ENCODE assay signal across 8 cellular contexts in the genomic region with DNA sequence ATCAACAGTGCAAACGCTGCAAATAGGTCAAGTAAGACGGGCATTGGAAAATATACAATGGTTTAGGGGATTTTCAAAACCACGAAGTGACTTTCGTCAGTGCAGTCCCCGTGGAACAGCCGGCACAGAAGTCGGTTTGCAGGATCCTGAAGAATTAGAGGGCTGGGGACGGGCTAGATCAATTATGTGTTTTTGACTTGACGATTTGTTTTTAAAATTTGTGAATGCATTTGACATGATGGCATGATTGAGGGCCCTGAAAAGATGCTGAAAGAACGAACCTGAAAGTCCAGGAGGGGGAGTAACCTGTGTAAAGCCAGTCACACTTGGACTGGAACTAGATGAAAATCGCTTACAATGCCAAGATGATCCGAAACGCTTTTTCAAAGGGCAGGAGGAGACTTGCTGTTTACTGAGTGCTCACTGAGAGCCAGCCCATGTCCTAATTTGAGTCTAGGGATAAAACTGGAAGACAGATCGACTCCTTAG. TPM values are rescaled to one million over a fixed set of nuclear protein-coding genes. Genes with fewer than 3 reads are reported as not detected.
DNase-seq lines count a peak whose midpoint lies in the region; ATAC-seq and TF ChIP-seq lines count a peak whose summit lies in the region.

No MANE protein-coding gene starts in this region.

- H3K4me1 Mint-ChIP-seq in activated CD8-positive, alpha-beta T cell treated with anti-CD3 and anti-CD28 coated beads for 36 hours (ENCODE audit: low read depth), result peaks cover 26% of the 10 kb centered on the region

- POLR2A ChIA-PET in activated CD8-positive, alpha-beta T cell treated with anti-CD3 and anti-CD28 coated beads for 36 hours (lab: Charles Lee), result interaction anchor here (0.7 to 1.2 kb wide), 3 partner anchors 8 to 241 kb away, joined by 3 to 5 read pairs (median 3); a partner anchor contains a TSS

- H3K4me1 ChIP-seq in heart right ventricle (peaks cover 0 to 27% (median 17%) of the 10 kb centered on the region in 9 donors), gastrocnemius medialis (peaks cover 0 to 10% of the 10 kb centered on the region in 2 donors)

- H3K27me3 ChIP-seq in heart right ventricle (no peaks in the 10 kb centered on the region), gastrocnemius medialis (no peaks in the 10 kb centered on the region)

- no peak for TF ChIP-seq POLR2A in gastrocnemius medialis (IDR thresholded peaks at IDR 0.05)

- H3K9me3 Mint-ChIP-seq in activated CD8-positive, alpha-beta T cell treated with anti-CD3 and anti-CD28 coated beads for 36 hours, result peaks cover 8% of the 10 kb centered on the region

- H3K27me3 Mint-ChIP-seq in activated CD8-positive, alpha-beta T cell treated with anti-CD3 and anti-CD28 coated beads for 36 hours, result peaks cover 2% of the 10 kb centered on the region

- in situ Hi-C loops in GM13977 (cut with MboI; ENCODE audit: low pct_unique_long_range_greater_than_20kb, low sequenced_read_pairs, unreplicated experiment) (no loop called here), gastrocnemius medialis (cut with MboI; ENCODE audit: low sequenced_read_pairs in 4 of 4) (no loop called here)

- H3K36me3 Mint-ChIP-seq in activated CD8-positive, alpha-beta T cell treated with anti-CD3 and anti-CD28 coated beads for 36 hours (ENCODE audit: low read depth), result peaks cover 7% of the 10 kb centered on the region

- peak; percentile 46 for DNase-seq in GM13977 (ENCODE audit: low spot score)
- peak; percentile 21 for DNase-seq in activated CD8-positive, alpha-beta T cell treated with anti-CD3 and anti-CD28 coated beads for 36 hours
- peak in 1 of 2 donors; percentile 15 for DNase-seq in heart right ventricle
- DNase-seq in gastrocnemius medialis, result no peak
- no peak for DNase-seq in dedifferentiated amniotic fluid mesenchymal stem cell (ENCODE audit: extremely low spot score)
- no peak for DNase-seq in NCI-H187 treated with DMSO at 0.1 percent for 48 hours (lab: John Stamatoyannopoulos, UW)
- DNase-seq in NCI-H1930 (lab: John Stamatoyannopoulos, UW), result no peak

- CTCF ChIA-PET in activated CD8-positive, alpha-beta T cell treated with anti-CD3 and anti-CD28 coated beads for 36 hours (lab: Charles Lee), result no interaction called here

- peak overlapping the region; percentile 28 to 96 (median 90) for H3K4me3 ChIP-seq in heart right ventricle
- H3K4me3 ChIP-seq in gastrocnemius medialis, result peak overlapping the region; percentile 72 to 95 (median 80)

- 25 to 28% methylated on average over 14 of the region's 14 CpGs for WGBS in heart right ventricle, 2 donors

- peak overlapping the region; percentile 50 for H3K27ac Mint-ChIP-seq in activated CD8-positive, alpha-beta T cell treated with anti-CD3 and anti-CD28 coated beads for 36 hours

- ATAC-seq in HG02981 (IDR thresholded peaks at IDR 0.05; ENCODE audit: unreplicated experiment), result peak; percentile 5
- peak; percentile 10 for ATAC-seq in activated CD8-positive, alpha-beta T cell treated with anti-CD3 and anti-CD28 coated beads for 36 hours
- peak in 5 of 8 donors; percentile 2 to 14 (median 4) for ATAC-seq in heart right ventricle
- ATAC-seq in gastrocnemius medialis, result peak; percentile 36

- peak overlapping the region; percentile 94 to 99 (median 97) for H3K27ac ChIP-seq in heart right ventricle
- H3K27ac ChIP-seq in gastrocnemius medialis, result peak overlapping the region; percentile 88 to 98 (median 92)

- intact Hi-C loops in activated CD8-positive, alpha-beta T cell treated with anti-CD3 and anti-CD28 coated beads for 36 hours (cut with micrococcal nuclease), result loop anchor here (5.0 kb wide), 1 partner anchor 77 kb away; a partner anchor contains a TSS
- intact Hi-C loops in heart right ventricle (cut with DNase I) (loop anchor here in 3 of 10 donors (5.0 to 10.0 kb wide), 2 partner anchors 75 to 77 kb away; a partner anchor contains a TSS), gastrocnemius medialis (cut with DNase I; ENCODE audit: low total_unique reads) (no loop called here)

- peak overlapping the region; percentile 69 for H3K4me3 Mint-ChIP-seq in activated CD8-positive, alpha-beta T cell treated with anti-CD3 and anti-CD28 coated beads for 36 hours

- TF ChIP-seq CTCF in GM13977 (IDR thresholded peaks at IDR 0.05; ENCODE audit: extremely low read depth, insufficient read depth, missing control alignments) (no peak), heart right ventricle (IDR thresholded peaks at IDR 0.05) (no peak), gastrocnemius medialis (IDR thresholded peaks at IDR 0.05 in 4 of 5, conservative IDR thresholded peaks at IDR 0.05 in 1 of 5) (no peak)
- TF ChIP-seq CTCF in activated CD8-positive, alpha-beta T cell treated with anti-CD3 and anti-CD28 coated beads for 36 hours (IDR thresholded peaks at IDR 0.05), result no peak

- H3K9me3 ChIP-seq in heart right ventricle (peaks cover 0 to 7% (median 0%) of the 10 kb centered on the region in 11 donors), gastrocnemius medialis (no peaks in the 10 kb centered on the region)

- H3K36me3 ChIP-seq in heart right ventricle (no peaks in the 10 kb centered on the region), gastrocnemius medialis (no peaks in the 10 kb centered on the region)

RNA-seq across cellular contexts. Expression of a gene that starts 8.9 kb away (rescaled TPM):
- 10 to 100 TPM; 15.2 to 15.8 TPM for total RNA-seq in activated CD8-positive, alpha-beta T cell treated with anti-CD3 and anti-CD28 coated beads for 36 hours
- 10 to 100 TPM in 1 of 10 donors, 1 to 10 TPM in 9; 4.7 to 11.0 (median 8.1) TPM for total RNA-seq in heart right ventricle
- polyA plus RNA-seq in heart right ventricle, result 1 to 10 TPM; 1.2 to 2.7 TPM
- total RNA-seq in gastrocnemius medialis, result 1 to 10 TPM; 2.2 to 3.7 (median 3.0) TPM

Comparison
In these comparisons a context has a peak if more than half of its experiments do, and no peak if none do; other contexts are left out.
1. DNase-seq: peak in GM13977 (single experiment) and activated CD8-positive, alpha-beta T cell treated with anti-CD3 and anti-CD28 coated beads for 36 hours (single experiment); none in gastrocnemius medialis (0 of 2), dedifferentiated amniotic fluid mesenchymal stem cell (single experiment), NCI-H187 treated with DMSO at 0.1 percent for 48 hours (single experiment) and NCI-H1930 (0 of 2).
2. Peak in every context shown above with its lines, with median percentiles within 50 percentile points of each other: ATAC-seq.